ENCODE assay signal across 11 cellular contexts in the genomic region with DNA sequence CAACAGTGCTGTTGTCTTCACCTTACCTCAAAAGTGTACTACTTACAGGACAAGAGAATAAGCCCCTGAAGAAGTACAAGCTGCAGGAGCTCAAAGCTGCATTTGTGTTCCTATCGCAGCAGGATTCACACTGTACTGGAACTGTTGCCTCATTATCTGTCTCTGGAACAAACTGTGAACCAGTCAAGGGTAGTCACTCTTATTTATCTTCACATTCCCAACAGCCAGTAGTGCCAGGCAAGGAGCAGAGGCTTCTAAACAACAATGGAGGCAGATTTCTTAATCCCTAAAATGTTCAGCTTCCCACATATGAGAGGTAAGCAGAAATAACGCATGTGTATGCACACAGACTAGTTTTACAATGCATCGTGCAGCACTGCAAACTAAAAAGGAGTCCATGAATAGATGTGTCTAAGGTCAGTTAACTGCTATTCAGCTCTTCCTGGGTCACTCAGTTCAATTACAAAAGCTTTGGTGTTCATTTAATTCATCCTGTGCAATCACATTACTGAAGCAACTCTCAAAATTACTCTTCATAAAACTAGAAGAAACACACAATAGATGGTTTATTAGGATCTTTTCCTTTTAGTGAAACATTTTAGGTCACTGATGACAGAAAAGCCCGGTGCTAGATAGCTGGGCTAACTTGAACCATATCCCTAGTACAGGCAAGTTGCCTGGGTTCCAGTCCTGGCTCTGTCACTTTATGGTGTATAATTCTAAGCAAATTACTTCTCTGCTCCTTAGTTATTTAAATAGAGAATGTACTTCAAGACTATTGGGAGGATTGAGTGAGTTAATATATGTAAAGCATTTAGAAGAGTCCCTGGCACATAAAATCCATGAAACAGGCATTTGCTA. TPM values are rescaled to one million over a fixed set of nuclear protein-coding genes. Genes with fewer than 3 reads are reported as not detected.
DNase-seq lines count a peak whose midpoint lies in the region; ATAC-seq and TF ChIP-seq lines count a peak whose summit lies in the region.
"Had no signal": no experiment of that assay in that cellular context is flagged by ENCODE, and none has a peak within 500 bp of the region (broad histone marks: within the 10 kb centered on the region; RNA-seq: fewer than 3 reads in every experiment).

No MANE protein-coding gene starts in this region.

- H3K36me3 Mint-ChIP-seq in naive B cell = peaks cover 5 to 8% of the 10 kb centered on the region in 2 donors
- peaks cover 6% of the 10 kb centered on the region for H3K36me3 Mint-ChIP-seq in activated naive CD4-positive, alpha-beta T cell treated with anti-CD3 and anti-CD28 coated beads for 36 hours (ENCODE audit: low read depth)

- H3K27me3 Mint-ChIP-seq in naive B cell = no peaks in the 10 kb centered on the region
- no peaks in the 10 kb centered on the region for H3K27me3 Mint-ChIP-seq in activated naive CD4-positive, alpha-beta T cell treated with anti-CD3 and anti-CD28 coated beads for 36 hours (ENCODE audit: low read depth)

- H3K9me3 ChIP-seq in SK-N-SH = no peaks in the 10 kb centered on the region
- no peaks in the 10 kb centered on the region for H3K9me3 ChIP-seq in tibial artery
- H3K9me3 ChIP-seq: ovary had no signal

- intact Hi-C loops in dorsolateral prefrontal cortex (cut with DNase I) (loop anchor here (5.0 to 10.0 kb wide), 2 partner anchors 248 to 1096 kb away; a partner anchor contains a TSS), tibial artery (cut with DNase I; ENCODE audit: low total_unique reads) (no loop called here)
- intact Hi-C loops in activated naive CD4-positive, alpha-beta T cell treated with anti-CD3 and anti-CD28 coated beads for 36 hours (cut with micrococcal nuclease) = loop anchor here (10.0 kb wide), 2 partner anchors 768 to 1072 kb away; a partner anchor contains a TSS

- POLR2A ChIA-PET in SK-N-SH (lab: Yijun Ruan, JAX) (no interaction called here), GM10248 (lab: Yijun Ruan, JAX) (no interaction called here)

- peak overlapping the region; percentile 82 to 92 for H3K4me3 ChIP-seq in SK-N-SH (ENCODE audit: low read depth in 2 of 2, low read length in 1 of 2)
- peak overlapping the region in 58 of 59 donors; percentile 9 to 96 (median 87) for H3K4me3 ChIP-seq in dorsolateral prefrontal cortex
- H3K4me3 ChIP-seq in tibial artery = peak overlapping the region; percentile 87 to 93

- TF ChIP-seq CTCF in SK-N-SH (IDR thresholded peaks at IDR 0.05) = no peak
- no peak for TF ChIP-seq CTCF in dorsolateral prefrontal cortex (IDR thresholded peaks at IDR 0.05 in 54 of 56, conservative IDR thresholded peaks at IDR 0.05 in 2 of 56; ENCODE audit: low read depth in 1 of 56, partially characterized antibody in 56 of 56)
- no peak for TF ChIP-seq CTCF in tibial artery (IDR thresholded peaks at IDR 0.05)
- no peak for TF ChIP-seq CTCF in GM10248 (IDR thresholded peaks at IDR 0.05; ENCODE audit: control extremely low read depth, extremely low read depth, low read depth, missing control alignments)

- H3K4me3 Mint-ChIP-seq in naive B cell = peak overlapping the region in 2 of 8 donors; percentile 2 to 94
- no peak overlapping the region for H3K4me3 Mint-ChIP-seq in activated naive CD4-positive, alpha-beta T cell treated with anti-CD3 and anti-CD28 coated beads for 36 hours

- peaks cover 74% of the 10 kb centered on the region for H3K79me2 ChIP-seq in SK-N-SH (ENCODE audit: insufficient read depth)

- no peaks in the 10 kb centered on the region for H3K9me2 ChIP-seq in SK-N-SH

- H3K4me1 ChIP-seq in SK-N-SH (ENCODE audit: control insufficient read depth in 1 of 2, insufficient read depth in 2 of 2, low read depth in 1 of 2, low read length in 1 of 2) (peaks cover 9 to 40% of the 10 kb centered on the region in 2 experiments), tibial artery (peaks cover 0 to 73% (median 52%) of the 10 kb centered on the region in 4 donors)

- peaks cover 15% of the 10 kb centered on the region; the same call in 1 of the 2 replicates for H4K20me1 ChIP-seq in SK-N-SH (ENCODE audit: insufficient read depth)

- H3K27me3 ChIP-seq in SK-N-SH (ENCODE audit: insufficient read depth) (no peaks in the 10 kb centered on the region), dorsolateral prefrontal cortex (no peaks in the 10 kb centered on the region), tibial artery (no peaks in the 10 kb centered on the region)
- H3K27me3 ChIP-seq: ovary had no signal

- H3K27ac ChIP-seq in SK-N-SH (ENCODE audit: low read depth in 2 of 2, low read length in 1 of 2) (peak overlapping the region in 1 of 2 experiments; percentile 88; a peak in 1 of 4 replicates), dorsolateral prefrontal cortex (peak overlapping the region in 57 of 59 donors; percentile 0 to 99 (median 94)), tibial artery (peak overlapping the region; percentile 6 to 35)
- H3K27ac ChIP-seq: ovary had no signal

- H3K9ac ChIP-seq in SK-N-SH = peak overlapping the region; percentile 88; the same call in 1 of the 2 replicates

- peak overlapping the region; percentile 83 for H3K4me2 ChIP-seq in SK-N-SH

- no peak overlapping the region for H2AFZ ChIP-seq in SK-N-SH (ENCODE audit: low read depth)

- WGBS in SK-N-SH (ENCODE audit: low lambda C conversion rate) = 86% methylated on average over 4 of the region's 4 CpGs

- peak overlapping the region in 4 of 6 donors; percentile 24 to 85 (median 30) for H3K27ac Mint-ChIP-seq in naive B cell
- no peak overlapping the region for H3K27ac Mint-ChIP-seq in activated naive CD4-positive, alpha-beta T cell treated with anti-CD3 and anti-CD28 coated beads for 36 hours

- no peak for DNase-seq in SK-N-SH
- no peak for DNase-seq in dorsolateral prefrontal cortex
- DNase-seq in naive B cell = no peak
- DNase-seq in tibial artery = no peak
- DNase-seq in GM10248 (ENCODE audit: extremely low spot score) = no peak
- DNase-seq in NCI-H2196 treated with DMSO at 0.1 percent for 48 hours (lab: John Stamatoyannopoulos, UW; ENCODE audit: unreplicated experiment) = no peak
- DNase-seq in activated naive CD4-positive, alpha-beta T cell treated with anti-CD3 and anti-CD28 coated beads for 36 hours = no peak
- DNase-seq: head of caudate nucleus, NCI-H774, ovary had no signal

- TF ChIP-seq EP300 in SK-N-SH (IDR thresholded peaks at IDR 0.05; ENCODE audit: borderline replicate concordance in 1 of 2, low read depth in 1 of 2, low read length in 1 of 2) = no peak

- H3K4me1 Mint-ChIP-seq in naive B cell = peaks cover 34 to 47% (median 44%) of the 10 kb centered on the region in 3 donors
- H3K4me1 Mint-ChIP-seq in activated naive CD4-positive, alpha-beta T cell treated with anti-CD3 and anti-CD28 coated beads for 36 hours (ENCODE audit: low read depth) = peaks cover 54% of the 10 kb centered on the region

- CTCF ChIA-PET in SK-N-SH (lab: Yijun Ruan, JAX) = interaction anchor here (1.4 kb wide), 1 partner anchor 13 kb away, joined by 5 read pairs; no protein-coding TSS in a partner anchor
- CTCF ChIA-PET in GM10248 (lab: Yijun Ruan, JAX) = interaction anchor here (1.5 to 2.6 kb wide), 4 partner anchors 9 to 27 kb away, joined by 4 to 22 read pairs (median 6); no protein-coding TSS in a partner anchor
- CTCF ChIA-PET in activated naive CD4-positive, alpha-beta T cell treated with anti-CD3 and anti-CD28 coated beads for 36 hours (lab: Charles Lee) = interaction anchor here (1.0 kb wide), 1 partner anchor 1033 kb away, joined by 3 read pairs; no protein-coding TSS in a partner anchor

- H3K9me3 Mint-ChIP-seq in naive B cell = no peaks in the 10 kb centered on the region
- H3K9me3 Mint-ChIP-seq in activated naive CD4-positive, alpha-beta T cell treated with anti-CD3 and anti-CD28 coated beads for 36 hours = no peaks in the 10 kb centered on the region

- H3F3A ChIP-seq in SK-N-SH (replicated peaks; ENCODE audit: insufficient read depth) = peaks cover 31% of the 10 kb centered on the region

- TF ChIP-seq RAD21 in SK-N-SH (IDR thresholded peaks at IDR 0.05; ENCODE audit: low read length) = no peak

- ATAC-seq in SK-N-SH treated with all-trans-retinoic acid at 6 μM for 48 hours (no peak), naive B cell (ENCODE audit: low read depth in 2 of 2) (no peak)

- H3K36me3 ChIP-seq in SK-N-SH (replicated peaks in 1 of 2; ENCODE audit: control insufficient read depth in 1 of 2, insufficient read depth in 2 of 2, low read length in 1 of 2) (peaks cover 20 to 28% of the 10 kb centered on the region in 2 experiments), tibial artery (peaks cover 0 to 7% (median 6%) of the 10 kb centered on the region in 3 donors)
- H3K36me3 ChIP-seq: ovary had no signal

TF ChIP-seq in SK-N-SH, 30 proteins besides CTCF, POLR2A, EP300 and RAD21 (continues in another document):
- no peak for TF ChIP-seq EZH2phosphoT487 (IDR thresholded peaks at IDR 0.05; ENCODE audit: borderline replicate concordance, low read depth)
- no peak for TF ChIP-seq GATA2 (CRISPR knock-in tag; IDR thresholded peaks at IDR 0.05)
- no peak for TF ChIP-seq RFX5 (IDR thresholded peaks at IDR 0.05; ENCODE audit: low read length)
- TF ChIP-seq TEAD4 (IDR thresholded peaks at IDR 0.05; ENCODE audit: borderline replicate concordance, insufficient read depth) = no peak
- no peak for TF ChIP-seq MXI1 (IDR thresholded peaks at IDR 0.05; ENCODE audit: low read depth, low read length)
- no peak for TF ChIP-seq GABPA (IDR thresholded peaks at IDR 0.05; ENCODE audit: low read depth)

TF ChIP-seq in SK-N-SH treated with all-trans-retinoic acid at 6 μM for 48 hours, 23 proteins besides CTCF, POLR2A, EP300 and RAD21 (continues in another document):
- TF ChIP-seq ZNF8 (CRISPR knock-in tag; IDR thresholded peaks at IDR 0.05) (no peak), TCF4 (CRISPR knock-in tag; IDR thresholded peaks at IDR 0.05; ENCODE audit: borderline replicate concordance) (no peak), OSR1 (CRISPR knock-in tag; IDR thresholded peaks at IDR 0.05) (no peak)

RNA-seq across cellular contexts. Expression of a gene that starts 2.7 kb away (rescaled TPM):
- polyA plus RNA-seq in SK-N-SH (2012; rRNA removed) = 59.2 and 65.9 TPM in 2 replicates
- 69.2 and 93.5 TPM in 2 replicates for polyA plus RNA-seq in SK-N-SH (2012; cell fraction: cytosol; rRNA removed)
- polyA plus RNA-seq in SK-N-SH (2012; cell fraction: nucleus; rRNA removed) = 71.4 and 120 TPM in 2 replicates
- total RNA-seq in dorsolateral prefrontal cortex = 10 to 100 TPM; 39.6 to 97.0 (median 66.6) TPM
- polyA plus RNA-seq in naive B cell (ENCODE audit: low read depth in 6 of 6) = 10 to 100 TPM; 13.2 to 18.0 (median 14.7) TPM
- 10 to 100 TPM; 12.7 to 13.5 TPM for total RNA-seq in activated naive CD4-positive, alpha-beta T cell treated with anti-CD3 and anti-CD28 coated beads for 36 hours
